15 cellular contexts compared by ENCODE assay signal in the genomic region with DNA sequence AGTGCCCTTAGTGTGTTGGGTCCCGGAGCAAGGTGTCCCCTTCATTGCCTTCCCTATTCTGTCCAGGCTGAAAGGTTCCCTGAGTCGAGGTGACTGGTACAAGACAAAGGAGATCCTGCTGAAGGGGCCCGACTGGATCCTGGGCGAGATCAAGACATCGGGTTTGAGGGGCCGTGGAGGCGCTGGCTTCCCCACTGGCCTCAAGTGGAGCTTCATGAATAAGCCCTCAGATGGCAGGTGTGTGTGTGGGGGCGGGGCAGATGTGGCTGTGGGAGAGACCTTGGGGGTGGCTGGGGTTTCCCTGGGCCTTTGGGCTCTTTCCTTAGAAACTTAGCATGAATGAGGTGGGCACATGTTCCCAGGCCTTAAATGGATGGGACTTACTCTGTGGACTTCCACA. TPM values are rescaled to one million over a fixed set of nuclear protein-coding genes. Genes with fewer than 3 reads are reported as not detected.
DNase-seq lines count a peak whose midpoint lies in the region; ATAC-seq and TF ChIP-seq lines count a peak whose summit lies in the region.
"Had no signal": no experiment of that assay in that cellular context is flagged by ENCODE, and none has a peak within 500 bp of the region (broad histone marks: within the 10 kb centered on the region; RNA-seq: fewer than 3 reads in every experiment).

No MANE protein-coding gene starts in this region.

- H3K27me3 Mint-ChIP-seq in activated CD4-positive, alpha-beta T cell treated with anti-CD3 and anti-CD28 coated beads for 36 hours, result no peaks in the 10 kb centered on the region
- H3K27me3 Mint-ChIP-seq in activated T-helper 17 cell treated with anti-CD3 and anti-CD28 coated beads, Interleukin-2, amount 50 U/mL, for 72 hours, result no peaks in the 10 kb centered on the region
- H3K27me3 Mint-ChIP-seq in natural killer cell (ENCODE audit: low read depth in 2 of 2), result no peaks in the 10 kb centered on the region

- H3K9me3 ChIP-seq in GM23248 (ENCODE audit: low read depth), result no peaks in the 10 kb centered on the region
- H3K9me3 ChIP-seq: SK-N-SH had no signal

- in situ Hi-C loops in GM23248 (cut with MboI), result no loop called here

- peaks cover 26% of the 10 kb centered on the region for H3K36me3 Mint-ChIP-seq in activated CD4-positive, alpha-beta T cell treated with anti-CD3 and anti-CD28 coated beads for 36 hours (ENCODE audit: low read depth)
- H3K36me3 Mint-ChIP-seq in activated T-helper 17 cell treated with anti-CD3 and anti-CD28 coated beads, Interleukin-2, amount 50 U/mL, for 72 hours (ENCODE audit: low read depth), result peaks cover 32% of the 10 kb centered on the region
- H3K36me3 Mint-ChIP-seq in natural killer cell, result no peaks in the 10 kb centered on the region

- no peak for TF ChIP-seq CTCF in natural killer cell (IDR thresholded peaks at IDR 0.05)

- H3K4me2 ChIP-seq in GM23248 (ENCODE audit: unreplicated experiment), result no peak overlapping the region

- DNase-seq in activated CD4-positive, alpha-beta T cell treated with anti-CD3 and anti-CD28 coated beads for 36 hours, result no peak
- DNase-seq in activated CD4-positive, alpha-beta T cell treated with anti-CD3 and anti-CD28 coated beads for 48 hours, result no peak
- DNase-seq in GM23248 (no peak), natural killer cell (no peak), midbrain (lab: John Stamatoyannopoulos, UW) (no peak), NCI-H2081 treated with DMSO at 0.1 percent for 48 hours (lab: John Stamatoyannopoulos, UW) (no peak), NCI-H446 treated with DMSO at 0.1 percent for 48 hours (lab: John Stamatoyannopoulos, UW) (no peak)
- DNase-seq: NCI-H1694 treated with DMSO at 0.1 percent for 48 hours, NCI-H524, retina, SK-N-SH had no signal

- H3K27me3 ChIP-seq in GM23248 (replicated peaks; ENCODE audit: insufficient read depth), result no peaks in the 10 kb centered on the region
- H3K27me3 ChIP-seq: hepatocyte had no signal

- no peaks in the 10 kb centered on the region; the same call in 1 of the 2 replicates for H3K36me3 ChIP-seq in GM23248 (ENCODE audit: low read depth)

- WGBS in GM23248 (ENCODE audit: low coverage in 1 of 2, low lambda C conversion rate in 2 of 2, missing lambda C conversion rate in 2 of 2), 2 experiments, result 91 to 98% methylated on average over 8 of the region's 8 CpGs

- intact Hi-C loops in activated CD4-positive, alpha-beta T cell treated with anti-CD3 and anti-CD28 coated beads for 36 hours (cut with DNase I, micrococcal nuclease), result loop anchor here in 1 of 2 experiments (5.0 kb wide), 1 partner anchor 766 kb away; a partner anchor contains a TSS
- intact Hi-C loops in natural killer cell (cut with micrococcal nuclease), result loop anchor here (5.0 kb wide), 1 partner anchor 36 kb away; no protein-coding TSS in a partner anchor

- POLR2A ChIA-PET in activated CD4-positive, alpha-beta T cell treated with anti-CD3 and anti-CD28 coated beads for 36 hours (lab: Charles Lee), result no interaction called here

- H2AFZ ChIP-seq in GM23248, result no peak overlapping the region
- H2AFZ ChIP-seq: hepatocyte had no signal

- CTCF ChIA-PET in activated CD4-positive, alpha-beta T cell treated with anti-CD3 and anti-CD28 coated beads for 36 hours (lab: Charles Lee), result interaction anchor here (0.6 to 1.0 kb wide), 5 partner anchors 9 to 36 kb away, joined by 3 to 4 read pairs (median 3); a partner anchor contains a TSS

- no peak for ATAC-seq in activated CD4-positive, alpha-beta T cell treated with anti-CD3 and anti-CD28 coated beads for 36 hours
- no peak for ATAC-seq in activated T-helper 17 cell treated with anti-CD3 and anti-CD28 coated beads, Interleukin-2, amount 50 U/mL, for 72 hours (replicated peaks)
- ATAC-seq in natural killer cell, result no peak

- H3K79me2 ChIP-seq in GM23248 (ENCODE audit: insufficient read depth), result peaks cover 22% of the 10 kb centered on the region

- H3K27ac Mint-ChIP-seq in activated CD4-positive, alpha-beta T cell treated with anti-CD3 and anti-CD28 coated beads for 36 hours, result peak overlapping the region; percentile 47
- H3K27ac Mint-ChIP-seq in activated T-helper 17 cell treated with anti-CD3 and anti-CD28 coated beads, Interleukin-2, amount 50 U/mL, for 72 hours, result peak overlapping the region; percentile 54
- H3K27ac Mint-ChIP-seq in natural killer cell, result peak overlapping the region; percentile 51 to 64

- H3K27ac ChIP-seq in GM23248, result no peak overlapping the region
- H3K27ac ChIP-seq: hepatocyte had no signal

- 0 out of 2 replicates have a peak overlapping the region, but pooled peaks have one; percentile 92 for H3K9ac ChIP-seq in GM23248

- no peaks in the 10 kb centered on the region for H3K9me2 ChIP-seq in GM23248 (ENCODE audit: insufficient read depth)
- H3K9me2 ChIP-seq: SK-N-SH had no signal

- no peak overlapping the region for H3K4me3 ChIP-seq in GM23248
- H3K4me3 ChIP-seq: hepatocyte had no signal

- peaks cover 21% of the 10 kb centered on the region for H3K4me1 Mint-ChIP-seq in activated CD4-positive, alpha-beta T cell treated with anti-CD3 and anti-CD28 coated beads for 36 hours
- H3K4me1 Mint-ChIP-seq in activated T-helper 17 cell treated with anti-CD3 and anti-CD28 coated beads, Interleukin-2, amount 50 U/mL, for 72 hours, result peaks cover 5% of the 10 kb centered on the region
- H3K4me1 Mint-ChIP-seq in natural killer cell, result peaks cover 15 to 28% of the 10 kb centered on the region in 2 donors

- no peaks in the 10 kb centered on the region for H3F3A ChIP-seq in GM23248 (ENCODE audit: insufficient read depth)

- H3K4me1 ChIP-seq in GM23248 (ENCODE audit: insufficient read depth), result peaks cover 5% of the 10 kb centered on the region; the same call in 1 of the 2 replicates

- H3K4me3 Mint-ChIP-seq in activated CD4-positive, alpha-beta T cell treated with anti-CD3 and anti-CD28 coated beads for 36 hours, result peak overlapping the region; percentile 92
- H3K4me3 Mint-ChIP-seq in activated T-helper 17 cell treated with anti-CD3 and anti-CD28 coated beads, Interleukin-2, amount 50 U/mL, for 72 hours, result peak overlapping the region; percentile 89
- peak overlapping the region; percentile 28 for H3K4me3 Mint-ChIP-seq in natural killer cell

- no peaks in the 10 kb centered on the region for H3K9me3 Mint-ChIP-seq in activated CD4-positive, alpha-beta T cell treated with anti-CD3 and anti-CD28 coated beads for 36 hours (ENCODE audit: low read depth)
- H3K9me3 Mint-ChIP-seq in activated T-helper 17 cell treated with anti-CD3 and anti-CD28 coated beads, Interleukin-2, amount 50 U/mL, for 72 hours, result no peaks in the 10 kb centered on the region
- no peaks in the 10 kb centered on the region for H3K9me3 Mint-ChIP-seq in natural killer cell

- no peaks in the 10 kb centered on the region for H4K20me1 ChIP-seq in GM23248 (ENCODE audit: insufficient read depth)

RNA-seq across cellular contexts. Expression of a gene that starts 1.8 kb away (rescaled TPM):
- 100 to 1,000 TPM; 253 to 287 TPM for total RNA-seq in activated CD4-positive, alpha-beta T cell treated with anti-CD3 and anti-CD28 coated beads for 36 hours
- total RNA-seq in GM23248 (2014; rRNA removed; shearing (Covaris generic)), result 168 and 209 TPM in 2 replicates
- 136 TPM in 2 replicates for polyA plus RNA-seq in GM23248 (2016; fragmentation: Nextera tagmentation; extraction: Ambion mirVana)
- 100 to 1,000 TPM; 160 to 238 TPM for total RNA-seq in activated T-helper 17 cell treated with anti-CD3 and anti-CD28 coated beads, Interleukin-2, amount 50 U/mL, for 72 hours
- total RNA-seq in natural killer cell, result 100 to 1,000 TPM; 346 to 393 (median 360) TPM

RNA-seq across cellular contexts. Expression of a gene that starts 21.3 kb away (rescaled TPM):
- total RNA-seq in activated CD4-positive, alpha-beta T cell treated with anti-CD3 and anti-CD28 coated beads for 36 hours, result 10 to 100 TPM; 17.0 to 23.4 TPM
- total RNA-seq in GM23248 (2014; rRNA removed; shearing (Covaris generic)), result 2.0 and 4.8 TPM in 2 replicates
- polyA plus RNA-seq in GM23248 (2016; fragmentation: Nextera tagmentation; extraction: Ambion mirVana), result 4.1 TPM in 2 replicates
- 10 to 100 TPM; 12.0 to 23.1 TPM for total RNA-seq in activated T-helper 17 cell treated with anti-CD3 and anti-CD28 coated beads, Interleukin-2, amount 50 U/mL, for 72 hours
- 1 to 10 TPM; 1.7 to 5.2 (median 4.1) TPM for total RNA-seq in natural killer cell

RNA-seq across cellular contexts. Expression of a gene that starts 24.9 kb away (rescaled TPM):
- total RNA-seq in activated CD4-positive, alpha-beta T cell treated with anti-CD3 and anti-CD28 coated beads for 36 hours, result 100 to 1,000 TPM; 376 to 463 TPM
- 355 and 606 TPM in 2 replicates for total RNA-seq in GM23248 (2014; rRNA removed; shearing (Covaris generic))
- polyA plus RNA-seq in GM23248 (2016; fragmentation: Nextera tagmentation; extraction: Ambion mirVana), result 743 and 767 TPM in 2 replicates
- total RNA-seq in activated T-helper 17 cell treated with anti-CD3 and anti-CD28 coated beads, Interleukin-2, amount 50 U/mL, for 72 hours, result 100 to 1,000 TPM; 187 to 394 TPM
- 100 to 1,000 TPM; 172 to 218 (median 212) TPM for total RNA-seq in natural killer cell

RNA-seq across cellular contexts. Expression of a gene that starts 31.1 kb away (rescaled TPM):
- not detected for total RNA-seq in activated CD4-positive, alpha-beta T cell treated with anti-CD3 and anti-CD28 coated beads for 36 hours
- not detected in 2 replicates for total RNA-seq in GM23248 (2014; rRNA removed; shearing (Covaris generic))
- not detected in 2 replicates for polyA plus RNA-seq in GM23248 (2016; fragmentation: Nextera tagmentation; extraction: Ambion mirVana)
- not detected for total RNA-seq in activated T-helper 17 cell treated with anti-CD3 and anti-CD28 coated beads, Interleukin-2, amount 50 U/mL, for 72 hours
- total RNA-seq in natural killer cell, result not detected
- total RNA-seq: A172, dermis microvascular lymphatic vessel endothelial cell had no signal
- polyA plus RNA-seq: SK-N-SH had no signal

RNA-seq across cellular contexts. Expression of a gene that starts 42.0 kb away (rescaled TPM):
- total RNA-seq in activated CD4-positive, alpha-beta T cell treated with anti-CD3 and anti-CD28 coated beads for 36 hours, result under 1 TPM; 0.46 TPM
- total RNA-seq in GM23248 (2014; rRNA removed; shearing (Covaris generic)), result not detected in 2 replicates
- not detected in 2 replicates for polyA plus RNA-seq in GM23248 (2016; fragmentation: Nextera tagmentation; extraction: Ambion mirVana)
- total RNA-seq in activated T-helper 17 cell treated with anti-CD3 and anti-CD28 coated beads, Interleukin-2, amount 50 U/mL, for 72 hours, result under 1 TPM in 1 of 2 donors, not detected in 1; 0.80 TPM
- 1 to 10 TPM in 1 of 3 donors, under 1 TPM in 1, not detected in 1; 0.96 to 1.1 TPM for total RNA-seq in natural killer cell
- total RNA-seq: dermis microvascular lymphatic vessel endothelial cell had no signal
- polyA plus RNA-seq: SK-N-SH had no signal

Comparison
In these comparisons a context has a peak if more than half of its experiments do, and no peak if none do; other contexts are left out.
1. H3K4me3 Mint-ChIP-seq: peak in every context shown above with its lines; median percentile 92 in activated CD4-positive, alpha-beta T cell treated with anti-CD3 and anti-CD28 coated beads for 36 hours; 89 in activated T-helper 17 cell treated with anti-CD3 and anti-CD28 coated beads, Interleukin-2, amount 50 U/mL, for 72 hours; 28 in natural killer cell.